ENCODE assay signal across 35 cellular contexts in the genomic region with DNA sequence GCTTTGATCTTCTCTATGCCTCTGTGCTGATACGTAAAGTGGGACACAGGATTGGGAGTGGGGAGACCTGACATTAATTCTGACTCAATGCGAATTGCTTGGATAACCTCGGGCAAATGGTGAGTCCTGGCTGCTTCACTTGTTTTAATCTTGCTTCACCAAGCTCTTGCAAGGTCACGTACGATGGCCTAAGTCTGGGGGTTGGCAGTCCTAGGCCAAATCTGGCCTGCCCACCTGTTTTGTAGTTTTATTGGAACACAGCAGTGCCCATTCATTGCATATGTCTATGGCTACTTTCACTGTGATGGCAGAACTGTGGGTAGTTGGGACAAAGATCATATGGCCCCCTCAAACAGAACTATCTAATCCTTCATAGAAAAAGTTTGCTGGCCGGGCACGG. TPM values are rescaled to one million over a fixed set of nuclear protein-coding genes. Genes with fewer than 3 reads are reported as not detected.
"Had no signal": no experiment of that assay in that cellular context is flagged by ENCODE, and none has a peak within 500 bp of the region (broad histone marks: within the 10 kb centered on the region; RNA-seq: fewer than 3 reads in every experiment).

No MANE protein-coding gene starts in this region.

- H3K27ac Mint-ChIP-seq: activated B cell treated with CpG ODN at 0.5 μM for 24 hours; activated CD8-positive, alpha-beta T cell treated with anti-CD3 and anti-CD28 coated beads for 36 hours; activated naive CD4-positive, alpha-beta T cell treated with anti-CD3 and anti-CD28 coated beads for 36 hours; activated naive CD4-positive, alpha-beta T cell treated with anti-CD3 and anti-CD28 coated beads, Interleukin-2, amount 50 U/mL, for 24 hours; activated naive CD8-positive, alpha-beta T cell treated with anti-CD3 and anti-CD28 coated beads for 36 hours; activated naive CD8-positive, alpha-beta T cell treated with anti-CD3 and anti-CD28 coated beads, Interleukin-2, amount 50 U/mL, for 24 hours; activated T-helper 1 cell treated with anti-CD3 and anti-CD28 coated beads, Interleukin-12 subunit alpha, Interleukin-12 subunit beta, Interleukin-2, Interleukin-4 antibody, amounts not matched to agents 30 ng/mL and 10 ng/mL and 1 ng/mL, durations not matched to agents 14 hours and 24 hours and 36 hours; activated T-helper 2 cell treated with anti-CD3 and anti-CD28 coated beads, Interferon-gamma antibody, Interleukin-2, Interleukin-4, amounts not matched to agents 10 μg/mL and 5 μg/mL and 100 μg/mL, durations not matched to agents 14 hours and 24 hours and 36 hours; effector memory CD8-positive, alpha-beta T cell; T-helper 17 cell had no signal

- H3K9me3 Mint-ChIP-seq: activated B cell treated with CpG ODN at 0.5 μM for 24 hours; activated CD8-positive, alpha-beta T cell treated with anti-CD3 and anti-CD28 coated beads for 36 hours; activated naive CD4-positive, alpha-beta T cell treated with anti-CD3 and anti-CD28 coated beads for 36 hours; activated naive CD4-positive, alpha-beta T cell treated with anti-CD3 and anti-CD28 coated beads, Interleukin-2, amount 50 U/mL, for 24 hours; activated naive CD8-positive, alpha-beta T cell treated with anti-CD3 and anti-CD28 coated beads for 36 hours; activated naive CD8-positive, alpha-beta T cell treated with anti-CD3 and anti-CD28 coated beads, Interleukin-2, amount 50 U/mL, for 24 hours; activated T-helper 1 cell treated with anti-CD3 and anti-CD28 coated beads, Interleukin-12 subunit alpha, Interleukin-12 subunit beta, Interleukin-2, Interleukin-4 antibody, amounts not matched to agents 30 ng/mL and 10 ng/mL and 1 ng/mL, durations not matched to agents 14 hours and 24 hours and 36 hours; activated T-helper 2 cell treated with anti-CD3 and anti-CD28 coated beads, Interferon-gamma antibody, Interleukin-2, Interleukin-4, amounts not matched to agents 10 μg/mL and 5 μg/mL and 100 μg/mL, durations not matched to agents 14 hours and 24 hours and 36 hours; central memory CD8-positive, alpha-beta T cell; effector memory CD8-positive, alpha-beta T cell; T-helper 2 cell treated with Interferon-gamma antibody and Interleukin-4, amounts not matched to agents 5 μg/mL and 100 μg/mL, for 36 hours had no signal

- DNase-seq: activated B cell treated with CpG ODN at 0.5 μM for 24 hours; activated CD4-positive, alpha-beta T cell treated with anti-CD3 and anti-CD28 coated beads for 48 hours; activated CD4-positive, alpha-beta T cell treated with anti-CD3 and anti-CD28 coated beads, Interleukin-2, amount 50 U/mL, for 1 hour; activated CD4-positive, alpha-beta T cell treated with anti-CD3 and anti-CD28 coated beads, Interleukin-2, amount 50 U/mL, for 48 hours; activated CD8-positive, alpha-beta memory T cell treated with anti-CD3 and anti-CD28 coated beads for 24 hours; activated CD8-positive, alpha-beta T cell treated with anti-CD3 and anti-CD28 coated beads for 36 hours; activated effector memory CD4-positive, alpha-beta T cell treated with anti-CD3 and anti-CD28 coated beads, Interleukin-2, amount 50 U/mL, for 16 hours; activated naive CD4-positive, alpha-beta T cell treated with anti-CD3 and anti-CD28 coated beads for 36 hours; activated naive CD8-positive, alpha-beta T cell treated with anti-CD3 and anti-CD28 coated beads for 36 hours; activated naive CD8-positive, alpha-beta T cell treated with anti-CD3 and anti-CD28 coated beads, Interleukin-2, amount 50 U/mL, for 24 hours; activated T-cell treated with anti-CD3 and anti-CD28 coated beads, Interleukin-2, amount 50 U/mL, for 48 hours; amygdala; dermis blood vessel endothelial cell; effector CD4-positive, alpha-beta T cell; effector memory CD8-positive, alpha-beta T cell; erythroblast; foreskin keratinocyte; gastrocnemius medialis; T-helper 1 cell; T-helper 17 cell; T1000; WERI-Rb-1 had no signal

- H3K27me3 Mint-ChIP-seq: activated B cell treated with CpG ODN at 0.5 μM for 24 hours; activated CD8-positive, alpha-beta T cell treated with anti-CD3 and anti-CD28 coated beads for 36 hours; activated naive CD4-positive, alpha-beta T cell treated with anti-CD3 and anti-CD28 coated beads, Interleukin-2, amount 50 U/mL, for 24 hours; activated naive CD8-positive, alpha-beta T cell treated with anti-CD3 and anti-CD28 coated beads for 36 hours; activated naive CD8-positive, alpha-beta T cell treated with anti-CD3 and anti-CD28 coated beads, Interleukin-2, amount 50 U/mL, for 24 hours; brain; central memory CD8-positive, alpha-beta T cell; effector memory CD8-positive, alpha-beta T cell; T-helper 17 cell had no signal

- H3K4me1 Mint-ChIP-seq: activated B cell treated with CpG ODN at 0.5 μM for 24 hours; activated naive CD8-positive, alpha-beta T cell treated with anti-CD3 and anti-CD28 coated beads, Interleukin-2, amount 50 U/mL, for 24 hours; brain; central memory CD8-positive, alpha-beta T cell had no signal

- H3K27ac ChIP-seq: ascending aorta, cardiac muscle cell, esophagus muscularis mucosa, foreskin keratinocyte, gastrocnemius medialis, WERI-Rb-1 had no signal

- H3K9me3 ChIP-seq: adrenal gland, ascending aorta, breast epithelium, esophagus muscularis mucosa, gastrocnemius medialis had no signal

- H3K4me1 ChIP-seq: adrenal gland, ascending aorta, breast epithelium, foreskin keratinocyte, gastrocnemius medialis had no signal

- H3K27me3 ChIP-seq: adrenal gland, ascending aorta, breast epithelium, cardiac muscle cell, esophagus muscularis mucosa, foreskin keratinocyte, gastrocnemius medialis had no signal

- H3K4me3 Mint-ChIP-seq: activated B cell treated with CpG ODN at 0.5 μM for 24 hours; activated CD8-positive, alpha-beta T cell treated with anti-CD3 and anti-CD28 coated beads for 36 hours; activated naive CD4-positive, alpha-beta T cell treated with anti-CD3 and anti-CD28 coated beads for 36 hours; activated naive CD4-positive, alpha-beta T cell treated with anti-CD3 and anti-CD28 coated beads, Interleukin-2, amount 50 U/mL, for 24 hours; activated naive CD8-positive, alpha-beta T cell treated with anti-CD3 and anti-CD28 coated beads for 36 hours; activated naive CD8-positive, alpha-beta T cell treated with anti-CD3 and anti-CD28 coated beads, Interleukin-2, amount 50 U/mL, for 24 hours; activated T-helper 1 cell treated with anti-CD3 and anti-CD28 coated beads, Interleukin-12 subunit alpha, Interleukin-12 subunit beta, Interleukin-2, Interleukin-4 antibody, amounts not matched to agents 30 ng/mL and 10 ng/mL and 1 ng/mL, durations not matched to agents 14 hours and 24 hours and 36 hours; brain; central memory CD8-positive, alpha-beta T cell; effector memory CD8-positive, alpha-beta T cell; T-helper 17 cell; T-helper 2 cell treated with Interferon-gamma antibody and Interleukin-4, amounts not matched to agents 5 μg/mL and 100 μg/mL, for 36 hours had no signal

- H3K36me3 ChIP-seq: breast epithelium, cardiac muscle cell, gastrocnemius medialis had no signal

- ATAC-seq: activated CD4-positive, CD25-positive, alpha-beta regulatory T cell treated with anti-CD3 and anti-CD28 coated beads, Interleukin-2, amount 50 U/mL, for 24 hours; activated CD8-positive, alpha-beta T cell treated with anti-CD3 and anti-CD28 coated beads for 36 hours; activated naive CD8-positive, alpha-beta T cell treated with anti-CD3 and anti-CD28 coated beads, Interleukin-2, amount 50 U/mL, for 24 hours; effector memory CD8-positive, alpha-beta T cell; foreskin keratinocyte; T-helper 17 cell had no signal

- H3K4me3 ChIP-seq: adrenal gland, ascending aorta, breast epithelium, cardiac muscle cell, coronary artery, esophagus muscularis mucosa, gastrocnemius medialis had no signal

RNA-seq across cellular contexts. Expression of a gene that starts 14.9 kb away (rescaled TPM):
- total RNA-seq: activated B cell treated with CpG ODN at 0.5 μM for 24 hours; activated CD8-positive, alpha-beta T cell treated with anti-CD3 and anti-CD28 coated beads for 36 hours; activated naive CD8-positive, alpha-beta T cell treated with anti-CD3 and anti-CD28 coated beads for 36 hours; activated T-helper 1 cell treated with anti-CD3 and anti-CD28 coated beads, Interleukin-12 subunit alpha, Interleukin-12 subunit beta, Interleukin-2, Interleukin-4 antibody, amounts not matched to agents 30 ng/mL and 10 ng/mL and 1 ng/mL, durations not matched to agents 14 hours and 24 hours and 36 hours; activated T-helper 2 cell treated with anti-CD3 and anti-CD28 coated beads, Interferon-gamma antibody, Interleukin-2, Interleukin-4, amounts not matched to agents 10 μg/mL and 5 μg/mL and 100 μg/mL, durations not matched to agents 14 hours and 24 hours and 36 hours; dermis blood vessel endothelial cell; foreskin keratinocyte; gastrocnemius medialis; T-helper 17 cell had no signal
- polyA plus RNA-seq: foreskin keratinocyte had no signal
